21 cellular contexts compared by ENCODE assay signal in the genomic region with DNA sequence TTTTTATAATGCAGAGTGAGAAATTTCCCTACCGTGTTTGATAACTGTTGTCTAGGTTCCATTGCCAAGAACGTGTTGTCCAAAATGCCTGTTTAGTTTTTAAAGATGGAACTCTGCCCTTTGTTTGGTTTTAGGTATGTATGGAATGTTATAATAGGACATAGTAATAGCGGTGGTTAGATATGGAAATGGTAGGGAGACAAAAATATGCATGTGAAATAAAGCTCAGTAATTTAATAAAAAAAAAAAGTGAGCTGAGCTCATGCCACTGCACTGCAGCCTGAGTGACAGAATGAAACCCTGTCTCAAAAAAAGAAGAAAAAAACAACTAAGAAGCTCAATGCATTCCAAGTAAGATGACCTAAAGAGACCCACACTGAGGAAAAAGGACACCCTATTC.
"Had no signal": no experiment of that assay in that cellular context is flagged by ENCODE, and none has a peak within 500 bp of the region (broad histone marks: within the 10 kb centered on the region; RNA-seq: fewer than 3 reads in every experiment).

No MANE protein-coding gene starts in this region.

- H3K4me3 ChIP-seq: dorsolateral prefrontal cortex, gastrocnemius medialis, heart right ventricle, left lung, lower lobe of right lung, neural progenitor cell, ovary, right atrium auricular region, sigmoid colon, smooth muscle cell, testis, tibial nerve, upper lobe of right lung, vagina had no signal

- DNase-seq: cortex of kidney; dorsolateral prefrontal cortex; effector CD8-positive, alpha-beta T cell; gastrocnemius medialis; heart right ventricle; hypothalamus; left lung; lower lobe of right lung; nucleus accumbens; ovary; sigmoid colon; stimulated activated CD4-positive, alpha-beta T cell treated with anti-CD3 and anti-CD28 coated beads, Interleukin-4, amount 100 ng/mL, for 24 hours; stimulated activated naive B cell treated with anti-CD40 and anti-IgM and Interleukin-4, amounts not matched to agents 10 μg/mL and 1 μg/mL and 100 μg/mL, for 72 hours; stimulated activated naive CD8-positive, alpha-beta T cell treated with anti-CD3 and anti-CD28 coated beads, Interleukin-15, amount 100 ng/mL, for 72 hours; testis; upper lobe of right lung had no signal
